Comparison of ENCODE assay signal across 8 cellular contexts in genomic region chr20:2387180-2387577, GRCh38. TPM values are rescaled to one million over a fixed set of nuclear protein-coding genes. Genes with fewer than 3 reads are reported as not detected.
DNase-seq lines count a peak whose midpoint lies in the region; ATAC-seq and TF ChIP-seq lines count a peak whose summit lies in the region.

No MANE protein-coding gene starts in this region.

- CTCF ChIA-PET in activated CD4-positive, alpha-beta T cell treated with anti-CD3 and anti-CD28 coated beads for 36 hours (lab: Charles Lee) = interaction anchor here (0.6 to 3.2 kb wide), 26 partner anchors 8 to 497 kb away, joined by 3 to 29 read pairs (median 3); no protein-coding TSS in a partner anchor

- H3K27me3 Mint-ChIP-seq in activated CD4-positive, alpha-beta T cell treated with anti-CD3 and anti-CD28 coated beads for 36 hours = peaks cover 10% of the 10 kb centered on the region

- H3K4me3 ChIP-seq in Karpas-422 (ENCODE audit: low read length) = no peak overlapping the region
- no peak overlapping the region for H3K4me3 ChIP-seq in esophagus squamous epithelium
- no peak overlapping the region for H3K4me3 ChIP-seq in sigmoid colon

- H3K9me3 ChIP-seq in Karpas-422 (ENCODE audit: low read length) = peaks cover 22% of the 10 kb centered on the region
- H3K9me3 ChIP-seq in esophagus squamous epithelium = peaks cover 0 to 25% (median 0%) of the 10 kb centered on the region in 3 donors
- peaks cover 0 to 4% (median 0%) of the 10 kb centered on the region in 4 donors for H3K9me3 ChIP-seq in sigmoid colon

- no peak for TF ChIP-seq EP300 in sigmoid colon (IDR thresholded peaks at IDR 0.05)

- H3K27me3 ChIP-seq in Karpas-422 (ENCODE audit: low read length) (peaks cover 7% of the 10 kb centered on the region; the same call in 1 of the 2 replicates), esophagus squamous epithelium (peaks cover 0 to 34% (median 0%) of the 10 kb centered on the region in 4 donors), sigmoid colon (no peaks in the 10 kb centered on the region)

- H3K9me2 ChIP-seq in Karpas-422 (replicated peaks; ENCODE audit: insufficient read depth, low read length) = no peaks in the 10 kb centered on the region

- no peaks in the 10 kb centered on the region for H3K36me3 Mint-ChIP-seq in activated CD4-positive, alpha-beta T cell treated with anti-CD3 and anti-CD28 coated beads for 36 hours (ENCODE audit: low read depth)

- H3K27ac Mint-ChIP-seq in activated CD4-positive, alpha-beta T cell treated with anti-CD3 and anti-CD28 coated beads for 36 hours = no peak overlapping the region

- H3K9ac ChIP-seq in Karpas-422 (ENCODE audit: low read length) = no peak overlapping the region

- no peak overlapping the region for H3K4me3 Mint-ChIP-seq in activated CD4-positive, alpha-beta T cell treated with anti-CD3 and anti-CD28 coated beads for 36 hours

- no peaks in the 10 kb centered on the region for H3K79me2 ChIP-seq in Karpas-422 (ENCODE audit: low read length)

- no peaks in the 10 kb centered on the region for H3K4me1 ChIP-seq in Karpas-422 (ENCODE audit: low read length)
- H3K4me1 ChIP-seq in esophagus squamous epithelium = peaks cover 0 to 4% (median 0%) of the 10 kb centered on the region in 3 donors
- no peaks in the 10 kb centered on the region for H3K4me1 ChIP-seq in sigmoid colon

- H3K9me3 Mint-ChIP-seq in activated CD4-positive, alpha-beta T cell treated with anti-CD3 and anti-CD28 coated beads for 36 hours (ENCODE audit: low read depth) = peaks cover 9% of the 10 kb centered on the region

- H3K4me1 Mint-ChIP-seq in activated CD4-positive, alpha-beta T cell treated with anti-CD3 and anti-CD28 coated beads for 36 hours = peaks cover 3% of the 10 kb centered on the region

- H3K4me2 ChIP-seq in Karpas-422 (ENCODE audit: low read depth, low read length, poor library complexity, severe bottlenecking) = no peak overlapping the region

- peak in 4 of 6 experiments; percentile 6 to 58 (median 38) for TF ChIP-seq CTCF in esophagus squamous epithelium (IDR thresholded peaks at IDR 0.05)
- no peak for TF ChIP-seq CTCF in sigmoid colon (IDR thresholded peaks at IDR 0.05)

- peak; percentile 90 for ATAC-seq in activated CD4-positive, alpha-beta T cell treated with anti-CD3 and anti-CD28 coated beads for 36 hours
- no peak for ATAC-seq in HG02798 (IDR thresholded peaks at IDR 0.05; ENCODE audit: poor library complexity, unreplicated experiment)

- 10 to 30% methylated on average over 2 of the region's 2 CpGs for WGBS in esophagus squamous epithelium, 2 donors
- 42 to 45% methylated on average over 2 of the region's 2 CpGs for WGBS in sigmoid colon, 2 donors

- TF ChIP-seq POLR2A in esophagus squamous epithelium (IDR thresholded peaks at IDR 0.05) (no peak), sigmoid colon (IDR thresholded peaks at IDR 0.05) (no peak)

- H4K20me1 ChIP-seq in Karpas-422 (ENCODE audit: insufficient read depth, low read depth, low read length) = no peaks in the 10 kb centered on the region

- no peaks in the 10 kb centered on the region for H3K36me3 ChIP-seq in Karpas-422 (ENCODE audit: insufficient read depth, low read length)
- no peaks in the 10 kb centered on the region for H3K36me3 ChIP-seq in esophagus squamous epithelium
- H3K36me3 ChIP-seq in sigmoid colon = no peaks in the 10 kb centered on the region

- DNase-seq in NCI-H2081 (lab: John Stamatoyannopoulos, UW) (peak; percentile 8 to 11), NCI-H2081 treated with DMSO at 0.1 percent for 48 hours (lab: John Stamatoyannopoulos, UW) (no peak), Karpas-422 (peak; percentile 75), esophagus squamous epithelium (lab: John Stamatoyannopoulos, UW) (no peak), sigmoid colon (no peak)
- peak; percentile 82 for DNase-seq in activated CD4-positive, alpha-beta T cell treated with anti-CD3 and anti-CD28 coated beads for 36 hours
- peak; percentile 34 to 62 for DNase-seq in stimulated activated CD4-positive, alpha-beta T cell treated with anti-CD3 and anti-CD28 coated beads, Interleukin-4, amount 100 ng/mL, for 48 hours (ENCODE audit: low read depth in 2 of 2)

- H3K27ac ChIP-seq in Karpas-422 (ENCODE audit: low read length) (no peak overlapping the region), esophagus squamous epithelium (no peak overlapping the region), sigmoid colon (no peak overlapping the region)

- no peak overlapping the region for H2AFZ ChIP-seq in Karpas-422 (ENCODE audit: low read length)

- POLR2A ChIA-PET in activated CD4-positive, alpha-beta T cell treated with anti-CD3 and anti-CD28 coated beads for 36 hours (lab: Charles Lee) = interaction anchor here (0.5 to 1.4 kb wide), 5 partner anchors 9 to 1381 kb away, joined by 3 to 5 read pairs (median 4); no protein-coding TSS in a partner anchor

- intact Hi-C loops in activated CD4-positive, alpha-beta T cell treated with anti-CD3 and anti-CD28 coated beads for 36 hours (cut with DNase I, micrococcal nuclease) = loop anchor here (1.0 to 5.0 kb wide), 2 partner anchors 65 kb away; no protein-coding TSS in a partner anchor
- intact Hi-C loops in esophagus squamous epithelium (cut with DNase I) (no loop called here), sigmoid colon (cut with DNase I) (no loop called here)

RNA-seq across cellular contexts. Expression of gene TGM6, which starts 6.5 kb away (rescaled TPM):
- total RNA-seq in Karpas-422 (2014; rRNA removed; shearing (Covaris generic); ENCODE audit: low replicate concordance) = not detected in 2 replicates
- not detected for total RNA-seq in activated CD4-positive, alpha-beta T cell treated with anti-CD3 and anti-CD28 coated beads for 36 hours
- not detected for total RNA-seq in esophagus squamous epithelium
- not detected for total RNA-seq in sigmoid colon
- polyA plus RNA-seq in sigmoid colon = not detected

Comparison
In these comparisons a context has a peak if more than half of its experiments do, and no peak if none do; other contexts are left out.
1. DNase-seq: peak in NCI-H2081 (2 of 2), Karpas-422 (single experiment), activated CD4-positive, alpha-beta T cell treated with anti-CD3 and anti-CD28 coated beads for 36 hours (single experiment) and stimulated activated CD4-positive, alpha-beta T cell treated with anti-CD3 and anti-CD28 coated beads, Interleukin-4, amount 100 ng/mL, for 48 hours (2 of 2); none in NCI-H2081 treated with DMSO at 0.1 percent for 48 hours (single experiment), esophagus squamous epithelium (single experiment) and sigmoid colon (single experiment).
2. CTCF ChIP-seq: peak in esophagus squamous epithelium (4 of 6); none in sigmoid colon (0 of 4).
3. intact Hi-C loops: an anchor here in activated CD4-positive, alpha-beta T cell treated with anti-CD3 and anti-CD28 coated beads for 36 hours (1.0 to 5.0 kb wide); none called in esophagus squamous epithelium and sigmoid colon.